ENCODE assay signal across 19 cellular contexts in the genomic region with DNA sequence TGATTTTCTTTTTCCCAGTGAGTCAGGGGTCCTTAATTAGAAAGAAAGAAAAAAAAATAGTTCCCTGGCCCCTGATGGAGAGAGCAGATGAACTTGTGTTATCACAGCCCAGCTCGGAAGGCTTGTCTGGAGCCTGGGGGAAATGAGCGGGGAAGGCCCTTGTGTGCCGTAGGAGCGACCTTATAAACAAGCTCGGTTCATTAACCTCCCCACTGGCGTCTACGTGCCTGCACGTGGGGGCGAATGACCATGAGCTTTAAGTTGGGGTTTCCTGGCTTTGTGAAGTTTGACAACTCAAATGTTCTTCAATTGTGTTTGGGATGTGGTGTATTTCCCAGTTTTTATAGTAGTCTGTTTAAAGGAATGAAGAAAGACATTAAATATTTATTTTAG.
"Had no signal": no experiment of that assay in that cellular context is flagged by ENCODE, and none has a peak within 500 bp of the region (broad histone marks: within the 10 kb centered on the region; RNA-seq: fewer than 3 reads in every experiment).

No MANE protein-coding gene starts in this region.

- H3K27me3 ChIP-seq: brain microvascular endothelial cell, gastroesophageal sphincter, hepatocyte, neutrophil, right atrium auricular region, SJSA1, testis had no signal

- H3K4me3 ChIP-seq: gastroesophageal sphincter, hepatocyte, mucosa of descending colon, right atrium auricular region, SJSA1, smooth muscle cell, testis had no signal

- DNase-seq: activated CD4-positive, alpha-beta T cell treated with anti-CD3 and anti-CD28 coated beads, Interleukin-2, amount 10 ng/mL, durations not matched to agents 24 days and 14 days; activated CD4-positive, CD25-positive, alpha-beta regulatory T cell; activated CD8-positive, alpha-beta memory T cell treated with anti-CD3 and anti-CD28 coated beads, Interleukin-2, amount 50 U/mL, for 4 hours; activated CD8-positive, alpha-beta T cell treated with anti-CD3 and anti-CD28 coated beads, Interleukin-2, amount 10 ng/mL, durations not matched to agents 7 days and 5 days; activated naive CD8-positive, alpha-beta T cell treated with anti-CD3 and anti-CD28 coated beads, Interleukin-2, amount 10 ng/mL, durations not matched to agents 7 days and 5 days; brain microvascular endothelial cell; kidney; mucosa of descending colon; naive thymus-derived CD4-positive, alpha-beta T cell; testis had no signal

- H3K9me3 ChIP-seq: gastroesophageal sphincter, mucosa of descending colon, neutrophil, right atrium auricular region, SJSA1, testis had no signal

- H3K4me3 Mint-ChIP-seq: activated CD4-positive, alpha-beta T cell treated with anti-CD3 and anti-CD28 coated beads, Interleukin-2, amount 10 ng/mL, durations not matched to agents 24 days and 14 days; activated CD8-positive, alpha-beta T cell treated with anti-CD3 and anti-CD28 coated beads, Interleukin-2, amount 10 ng/mL, durations not matched to agents 7 days and 5 days; activated naive CD8-positive, alpha-beta T cell treated with anti-CD3 and anti-CD28 coated beads, Interleukin-2, amount 10 ng/mL, durations not matched to agents 7 days and 5 days; dendritic cell treated with granulocyte-macrophage colony-stimulating factor and Interleukin-4, amounts not matched to agents 40 ng/mL and 50 ng/mL, for 4 days; naive thymus-derived CD4-positive, alpha-beta T cell; stimulated activated naive CD8-positive, alpha-beta T cell treated with anti-CD3 and anti-CD28 coated beads, Interleukin-15, Interleukin-2, amounts not matched to agents 100 ng/mL and 50 ng/mL, for 24 hours had no signal

- H3K4me1 ChIP-seq: parathyroid adenoma had no signal

- H3K27ac ChIP-seq: brain microvascular endothelial cell, gastroesophageal sphincter, hepatocyte, neutrophil, parathyroid adenoma, SJSA1, testis had no signal

- H3K36me3 ChIP-seq: neutrophil had no signal

- H3K27ac Mint-ChIP-seq: activated CD4-positive, alpha-beta T cell treated with anti-CD3 and anti-CD28 coated beads, Interleukin-2, amount 10 ng/mL, durations not matched to agents 24 days and 14 days; activated CD8-positive, alpha-beta T cell treated with anti-CD3 and anti-CD28 coated beads, Interleukin-2, amount 10 ng/mL, durations not matched to agents 7 days and 5 days; activated naive CD8-positive, alpha-beta T cell treated with anti-CD3 and anti-CD28 coated beads, Interleukin-2, amount 10 ng/mL, durations not matched to agents 7 days and 5 days; dendritic cell treated with granulocyte-macrophage colony-stimulating factor and Interleukin-4, amounts not matched to agents 40 ng/mL and 50 ng/mL, for 4 days; stimulated activated naive CD8-positive, alpha-beta T cell treated with anti-CD3 and anti-CD28 coated beads, Interleukin-15, Interleukin-2, amounts not matched to agents 100 ng/mL and 50 ng/mL, for 24 hours had no signal

- H3K9me3 Mint-ChIP-seq: activated CD4-positive, alpha-beta T cell treated with anti-CD3 and anti-CD28 coated beads, Interleukin-2, amount 10 ng/mL, durations not matched to agents 24 days and 14 days; activated naive CD8-positive, alpha-beta T cell treated with anti-CD3 and anti-CD28 coated beads, Interleukin-2, amount 10 ng/mL, durations not matched to agents 7 days and 5 days; dendritic cell treated with granulocyte-macrophage colony-stimulating factor and Interleukin-4, amounts not matched to agents 40 ng/mL and 50 ng/mL, for 4 days; naive thymus-derived CD4-positive, alpha-beta T cell; stimulated activated naive CD8-positive, alpha-beta T cell treated with anti-CD3 and anti-CD28 coated beads, Interleukin-15, Interleukin-2, amounts not matched to agents 100 ng/mL and 50 ng/mL, for 24 hours had no signal

- H3K27me3 Mint-ChIP-seq: dendritic cell treated with granulocyte-macrophage colony-stimulating factor and Interleukin-4, amounts not matched to agents 40 ng/mL and 50 ng/mL, for 4 days; stimulated activated naive CD8-positive, alpha-beta T cell treated with anti-CD3 and anti-CD28 coated beads, Interleukin-15, Interleukin-2, amounts not matched to agents 100 ng/mL and 50 ng/mL, for 24 hours had no signal
